ENCODE assay signal across 25 cellular contexts in genomic region chr10:116094356-116094755, GRCh38.
"Had no signal": no experiment of that assay in that cellular context is flagged by ENCODE, and none has a peak within 500 bp of the region (broad histone marks: within the 10 kb centered on the region; RNA-seq: fewer than 3 reads in every experiment).

No MANE protein-coding gene starts in this region.

- H3K27ac ChIP-seq: colonic mucosa, coronary artery, dorsolateral prefrontal cortex, epithelial cell of prostate, esophagus muscularis mucosa, esophagus squamous epithelium, foreskin keratinocyte, gastrocnemius medialis, gastroesophageal sphincter, heart left ventricle, heart right ventricle, hepatocyte had no signal

- H3K4me1 ChIP-seq: colonic mucosa, esophagus squamous epithelium, foreskin keratinocyte, gastroesophageal sphincter, heart left ventricle had no signal

- ATAC-seq: effector memory CD8-positive, alpha-beta T cell; esophagus mucosa; foreskin keratinocyte; gastrocnemius medialis; gastroesophageal sphincter; heart left ventricle; heart right ventricle had no signal

- DNase-seq: colonic mucosa; cortex of kidney; dermis blood vessel endothelial cell; dorsolateral prefrontal cortex; effector CD4-positive, alpha-beta T cell; effector CD8-positive, alpha-beta T cell; effector memory CD4-positive, alpha-beta T cell; effector memory CD8-positive, alpha-beta T cell; endodermal cell; erythroblast; esophagus squamous epithelium; foreskin fibroblast; foreskin keratinocyte; foreskin melanocyte; gastrocnemius medialis; glutamatergic neuron; head of caudate nucleus; heart left ventricle; heart right ventricle had no signal

- H3K4me3 ChIP-seq: colonic mucosa, coronary artery, dorsolateral prefrontal cortex, esophagus muscularis mucosa, esophagus squamous epithelium, gastrocnemius medialis, gastroesophageal sphincter, heart left ventricle, heart right ventricle, hepatocyte had no signal

- H3K27me3 ChIP-seq: colonic mucosa, esophagus muscularis mucosa, esophagus squamous epithelium, foreskin keratinocyte, gastrocnemius medialis, gastroesophageal sphincter had no signal

- H3K36me3 ChIP-seq: colonic mucosa, esophagus muscularis mucosa, esophagus squamous epithelium, gastrocnemius medialis, gastroesophageal sphincter, heart left ventricle, heart right ventricle had no signal

- H3K9me3 ChIP-seq: colonic mucosa, esophagus muscularis mucosa, esophagus squamous epithelium, gastrocnemius medialis, gastroesophageal sphincter, heart left ventricle, heart right ventricle had no signal
